8 cellular contexts compared by ENCODE assay signal in genomic region chr13:32316476-32316875, GRCh38. TPM values are rescaled to one million over a fixed set of nuclear protein-coding genes. Genes with fewer than 3 reads are reported as not detected.
DNase-seq lines count a peak whose midpoint lies in the region; ATAC-seq, FAIRE-seq and TF ChIP-seq lines count a peak whose summit lies in the region.

No MANE protein-coding gene starts in this region.

- TF ChIP-seq CTCF in choroid plexus epithelial cell (conservative IDR thresholded peaks at IDR 0.05; ENCODE audit: low read depth, low read length), result no peak
- no peak for TF ChIP-seq CTCF in neural crest cell (conservative IDR thresholded peaks at IDR 0.05)

- H3K27me3 Mint-ChIP-seq in neural crest cell (ENCODE audit: low read depth), result no peaks in the 10 kb centered on the region

- H3K4me3 Mint-ChIP-seq in neural crest cell, result peak overlapping the region; percentile 97

- peaks cover 14% of the 10 kb centered on the region for H3K36me3 Mint-ChIP-seq in neural crest cell (ENCODE audit: low read depth)

- peak overlapping the region; percentile 99 for H3K27ac Mint-ChIP-seq in neural crest cell (ENCODE audit: unreplicated experiment)

- ATAC-seq in GM21529 (IDR thresholded peaks at IDR 0.05; ENCODE audit: unreplicated experiment) (no peak), GM21423 (IDR thresholded peaks at IDR 0.05; ENCODE audit: unreplicated experiment) (no peak)

- FAIRE-seq in HTR-8/SVneo (lab: Jason Lieb, UNC), result no peak

- peaks cover 26% of the 10 kb centered on the region for H3K4me1 Mint-ChIP-seq in neural crest cell

- no peaks in the 10 kb centered on the region for H3K9me3 Mint-ChIP-seq in neural crest cell

- H3K4me3 ChIP-seq in choroid plexus epithelial cell (ENCODE audit: low read depth, low read length), result peak overlapping the region; percentile 75

- DNase-seq in EH (ENCODE audit: low read depth) (peak; percentile 16), NOMO-1 (lab: John Stamatoyannopoulos, UW; ENCODE audit: unreplicated experiment in 2 of 2) (peak; percentile 75 to 98), choroid plexus epithelial cell (ENCODE audit: low read depth) (no peak), neural crest cell (ENCODE audit: low read depth, low spot score) (no peak), HTR-8/SVneo (ENCODE audit: insufficient read length, low spot score) (no peak)
- no peak for DNase-seq in activated CD8-positive, alpha-beta memory T cell treated with anti-CD3 and anti-CD28 coated beads for 24 hours

RNA-seq across cellular contexts. Expression of gene BRCA2, which starts 1.2 kb away (rescaled TPM):
- 26.4 and 28.5 TPM in 2 replicates for total RNA-seq in neural crest cell

RNA-seq across cellular contexts. Expression of gene ZAR1L, which starts 1.3 kb away (rescaled TPM):
- total RNA-seq in neural crest cell, result 0.26 TPM in 1 of 2 replicates, not detected in the other

Comparison
In these comparisons a context has a peak if more than half of its experiments do, and no peak if none do; other contexts are left out.
1. DNase-seq: peak in EH (single experiment) and NOMO-1 (2 of 2); none in choroid plexus epithelial cell (single experiment), neural crest cell (single experiment), HTR-8/SVneo (single experiment) and activated CD8-positive, alpha-beta memory T cell treated with anti-CD3 and anti-CD28 coated beads for 24 hours (single experiment).